ENCODE assay signal across 8 cellular contexts in genomic region chr9:70257991-70258691, GRCh38. TPM values are rescaled to one million over a fixed set of nuclear protein-coding genes. Genes with fewer than 3 reads are reported as not detected.
A peak's percentile ranks its signal among the peaks of the same experiment; 100 is the strongest.
DNase-seq lines count a peak whose midpoint lies in the region; ATAC-seq and TF ChIP-seq lines count a peak whose summit lies in the region.

No MANE protein-coding gene starts in this region.

- H3K4me2 ChIP-seq in BLaER1 = peak overlapping the region; percentile 96

- H3K27ac ChIP-seq in BLaER1 = peak overlapping the region; percentile 94
- peak overlapping the region; percentile 89 for H3K27ac ChIP-seq in foreskin keratinocyte

- H3K4me3 Mint-ChIP-seq in nephron = peak overlapping the region; percentile 87 to 88 (median 88)

- H3K36me3 Mint-ChIP-seq in nephron (ENCODE audit: low read depth) = peaks cover 28% of the 10 kb centered on the region

- peak overlapping the region; percentile 90 for H3K4me3 ChIP-seq in BLaER1

- DNase-seq in NCI-H2171 (lab: John Stamatoyannopoulos, UW) (peak; percentile 52), foreskin keratinocyte (peak; percentile 75 to 86), GM19240 (ENCODE audit: insufficient read length, low spot score) (no peak)
- peak; percentile 66 to 71 for DNase-seq in activated T-cell treated with anti-CD3 and anti-CD28 coated beads, Interleukin-2, amount 50 U/mL, for 48 hours

- H3K27me3 ChIP-seq in BLaER1 (no peaks in the 10 kb centered on the region), foreskin keratinocyte (no peaks in the 10 kb centered on the region)

- H3K9me3 ChIP-seq in BLaER1 = no peaks in the 10 kb centered on the region

- H3K36me3 ChIP-seq in BLaER1 = peaks cover 28% of the 10 kb centered on the region

- peak; percentile 30 for ATAC-seq in GM18519 (IDR thresholded peaks at IDR 0.05; ENCODE audit: low FRiP score, unreplicated experiment)
- peak; percentile 39 for ATAC-seq in HG02973 (IDR thresholded peaks at IDR 0.05; ENCODE audit: unreplicated experiment)
- peak; percentile 72 for ATAC-seq in foreskin keratinocyte

- H3K4me1 ChIP-seq in BLaER1 = peaks cover 47% of the 10 kb centered on the region
- H3K4me1 ChIP-seq in foreskin keratinocyte = peaks cover 44% of the 10 kb centered on the region

- TF ChIP-seq CTCF in foreskin keratinocyte (conservative IDR thresholded peaks at IDR 0.05) = no peak
- TF ChIP-seq CTCF in nephron (IDR thresholded peaks at IDR 0.05; ENCODE audit: unreplicated experiment in 3 of 3) = no peak

- peaks cover 41% of the 10 kb centered on the region for H4K20me1 ChIP-seq in BLaER1

- peak overlapping the region; percentile 98 to 99 (median 98) for H3K27ac Mint-ChIP-seq in nephron

- H3K9ac ChIP-seq in BLaER1 = peak overlapping the region; percentile 97

- no peaks in the 10 kb centered on the region for H3K27me3 Mint-ChIP-seq in nephron (ENCODE audit: low read depth)

- H3K9me3 Mint-ChIP-seq in nephron = no peaks in the 10 kb centered on the region

- peaks cover 77% of the 10 kb centered on the region for H3K4me1 Mint-ChIP-seq in nephron

RNA-seq across cellular contexts. Expression of gene SMC5, which starts 0.6 kb away (rescaled TPM):
- 28.2 and 30.5 TPM in 2 replicates for total RNA-seq in foreskin keratinocyte
- 5.2 and 6.4 TPM in 2 replicates for polyA plus RNA-seq in foreskin keratinocyte
